28 cellular contexts compared by ENCODE assay signal in the genomic region with DNA sequence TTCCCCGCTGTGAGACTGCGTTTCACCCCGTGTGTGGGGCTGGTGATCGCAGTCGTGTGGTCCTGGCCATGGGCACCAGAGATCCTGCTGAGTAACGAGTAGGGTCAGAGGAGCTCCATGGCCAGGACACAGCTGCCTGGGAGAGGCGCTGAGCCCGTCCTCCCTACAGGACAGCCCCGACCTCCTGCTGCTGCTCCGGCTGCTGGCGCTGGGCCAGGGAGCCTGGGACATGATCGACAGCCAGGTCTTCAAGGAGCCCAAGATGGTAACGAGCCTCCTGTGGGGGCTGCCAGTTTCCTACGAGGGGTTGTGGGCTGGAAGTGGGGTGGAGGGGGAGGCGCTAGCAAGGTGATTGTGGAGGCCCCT. TPM values are rescaled to one million over a fixed set of nuclear protein-coding genes. Genes with fewer than 3 reads are reported as not detected.
"Had no signal": no experiment of that assay in that cellular context is flagged by ENCODE, and none has a peak within 500 bp of the region (broad histone marks: within the 10 kb centered on the region; RNA-seq: fewer than 3 reads in every experiment).

No MANE protein-coding gene starts in this region.

- ATAC-seq: activated T-cell treated with anti-CD3 and anti-CD28 coated beads, Interleukin-2, amount 50 U/mL, for 4 hours; foreskin keratinocyte; mucosa of descending colon; sciatic nerve had no signal

- H3K4me1 ChIP-seq: foreskin keratinocyte had no signal

- H3K4me3 ChIP-seq: mucosa of descending colon, testis, upper lobe of left lung had no signal

- H3K4me3 Mint-ChIP-seq: activated naive CD8-positive, alpha-beta T cell treated with anti-CD3 and anti-CD28 coated beads for 36 hours; activated T-cell treated with anti-CD3 and anti-CD28 coated beads, Interleukin-2, amount 50 U/mL, for 4 hours; immature natural killer cell; nephron progenitor cell had no signal

- DNase-seq: activated CD8-positive, alpha-beta memory T cell treated with anti-CD3 and anti-CD28 coated beads for 24 hours; activated CD8-positive, alpha-beta memory T cell treated with anti-CD3 and anti-CD28 coated beads, Interleukin-2, amount 50 U/mL, for 4 hours; activated naive CD4-positive, alpha-beta T cell; activated naive CD8-positive, alpha-beta T cell treated with anti-CD3 and anti-CD28 coated beads for 36 hours; activated T-cell treated with anti-CD3 and anti-CD28 coated beads, Interleukin-2, amount 50 U/mL, for 4 hours; central memory CD4-positive, alpha-beta T cell; effector memory CD4-positive, alpha-beta T cell; foreskin keratinocyte; immature natural killer cell; mesendoderm; nephron progenitor cell; occipital lobe; small intestine; stimulated activated CD4-positive, alpha-beta T cell treated with anti-CD3 and anti-CD28 coated beads, Interleukin-15, amount 100 ng/mL, for 24 hours; stimulated activated CD4-positive, alpha-beta T cell treated with anti-CD3 and anti-CD28 coated beads, Interleukin-2, amount 100 ng/mL, for 48 hours; stimulated activated CD8-positive, alpha-beta memory T cell treated with anti-CD3 and anti-CD28 coated beads, Interleukin-4, amount 100 ng/mL, for 48 hours; stimulated activated naive CD4-positive, alpha-beta T cell; T-helper 1 cell; testis had no signal

- H3K27ac ChIP-seq: foreskin keratinocyte, testis had no signal

- H3K27ac Mint-ChIP-seq: activated naive CD8-positive, alpha-beta T cell treated with anti-CD3 and anti-CD28 coated beads for 36 hours; activated T-helper 2 cell treated with anti-CD3 and anti-CD28 coated beads, Interferon-gamma antibody, Interleukin-2, Interleukin-4, amounts not matched to agents 10 μg/mL and 5 μg/mL and 100 μg/mL, durations not matched to agents 14 hours and 24 hours and 36 hours; immature natural killer cell; nephron progenitor cell had no signal

- H3K9me3 ChIP-seq: mucosa of descending colon, testis, upper lobe of left lung had no signal

- H3K9me3 Mint-ChIP-seq: activated naive CD8-positive, alpha-beta T cell treated with anti-CD3 and anti-CD28 coated beads for 36 hours; activated T-cell treated with anti-CD3 and anti-CD28 coated beads, Interleukin-2, amount 50 U/mL, for 4 hours; activated T-helper 2 cell treated with anti-CD3 and anti-CD28 coated beads, Interferon-gamma antibody, Interleukin-2, Interleukin-4, amounts not matched to agents 10 μg/mL and 5 μg/mL and 100 μg/mL, durations not matched to agents 14 hours and 24 hours and 36 hours; immature natural killer cell had no signal

- FAIRE-seq: astrocyte, small intestine, TTC549 had no signal

- H3K27me3 Mint-ChIP-seq: activated naive CD8-positive, alpha-beta T cell treated with anti-CD3 and anti-CD28 coated beads for 36 hours had no signal

- H3K27me3 ChIP-seq: foreskin keratinocyte, testis, upper lobe of left lung had no signal

RNA-seq across cellular contexts. Expression of a gene that starts 15.1 kb away (rescaled TPM):
- total RNA-seq: activated naive CD8-positive, alpha-beta T cell treated with anti-CD3 and anti-CD28 coated beads for 36 hours; activated T-cell treated with anti-CD3 and anti-CD28 coated beads, Interleukin-2, amount 50 U/mL, for 4 hours; astrocyte; dermis microvascular lymphatic vessel endothelial cell; foreskin keratinocyte; liver; mucosa of descending colon; occipital lobe; sciatic nerve had no signal
- polyA plus RNA-seq: esophagus, foreskin keratinocyte, immature natural killer cell, liver, small intestine had no signal

RNA-seq across cellular contexts. Expression of a gene that starts 35.4 kb away (rescaled TPM):
- total RNA-seq: activated naive CD8-positive, alpha-beta T cell treated with anti-CD3 and anti-CD28 coated beads for 36 hours; activated T-cell treated with anti-CD3 and anti-CD28 coated beads, Interleukin-2, amount 50 U/mL, for 4 hours; activated T-helper 2 cell treated with anti-CD3 and anti-CD28 coated beads, Interferon-gamma antibody, Interleukin-2, Interleukin-4, amounts not matched to agents 10 μg/mL and 5 μg/mL and 100 μg/mL, durations not matched to agents 14 hours and 24 hours and 36 hours; dermis microvascular lymphatic vessel endothelial cell; foreskin keratinocyte; liver; mucosa of descending colon; sciatic nerve had no signal
- polyA plus RNA-seq: foreskin keratinocyte, immature natural killer cell, liver had no signal
